1 cellular context compared by ENCODE assay signal in the genomic region with DNA sequence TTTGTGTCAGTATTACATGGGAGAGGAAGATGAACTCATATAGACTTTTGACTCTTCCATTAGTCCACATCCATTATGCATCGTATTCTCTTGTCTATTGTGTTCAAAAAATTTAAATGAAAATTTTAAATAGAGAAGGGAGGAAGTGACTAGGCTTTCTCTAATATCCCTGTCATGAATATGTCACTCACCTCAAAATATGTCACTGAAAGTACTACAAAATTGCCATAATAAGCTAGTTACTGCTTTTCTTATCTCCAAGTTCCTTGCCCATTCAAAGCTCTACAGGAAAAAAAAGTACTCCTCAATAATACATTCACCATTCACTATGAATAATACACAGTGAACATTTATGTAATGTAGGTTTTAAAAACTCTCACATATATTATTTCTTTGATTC.
A peak's percentile ranks its signal among the peaks of the same experiment; 100 is the strongest.
TF ChIP-seq lines count a peak whose summit lies in the region.

No MANE protein-coding gene starts in this region.

TF ChIP-seq in endothelial cell of umbilical vein, 7 proteins besides CTCF, POLR2A, EP300 and RAD21:
- TF ChIP-seq JUN (IDR thresholded peaks at IDR 0.05; ENCODE audit: borderline replicate concordance, insufficient read depth, insufficient read length, low read depth) (no peak), FOS (IDR thresholded peaks at IDR 0.05; ENCODE audit: borderline replicate concordance, insufficient read depth, low read length) (peak; percentile 13), EZH2 (IDR thresholded peaks at IDR 0.05; ENCODE audit: borderline replicate concordance, low read depth, low read length, severe bottlenecking) (no peak)
